Comparison of ENCODE assay signal across 8 cellular contexts in genomic region chr22:38506118-38506962, GRCh38. TPM values are rescaled to one million over a fixed set of nuclear protein-coding genes. Genes with fewer than 3 reads are reported as not detected.
A peak's percentile ranks its signal among the peaks of the same experiment; 100 is the strongest.
DNase-seq lines count a peak whose midpoint lies in the region; ATAC-seq and TF ChIP-seq lines count a peak whose summit lies in the region.

DDX17 (minus strand) TSS chr22:38506311.

- H3K4me3 Mint-ChIP-seq in activated naive CD4-positive, alpha-beta T cell treated with anti-CD3 and anti-CD28 coated beads, Interleukin-2, amount 50 U/mL, for 24 hours: peak within 1 kb of the TSS; percentile 99

- TF ChIP-seq EP300 in suprapubic skin (IDR thresholded peaks at IDR 0.05): no peak

- peak; percentile 69 to 84 for TF ChIP-seq POLR2A in suprapubic skin (IDR thresholded peaks at IDR 0.05)

- H3K27me3 ChIP-seq in GM06990 (replicated peaks; ENCODE audit: control insufficient read depth, insufficient read depth, low read length): no peaks in the 10 kb centered on the region
- H3K27me3 ChIP-seq in suprapubic skin: no peaks in the 10 kb centered on the region

- H3K36me3 Mint-ChIP-seq in activated naive CD4-positive, alpha-beta T cell treated with anti-CD3 and anti-CD28 coated beads, Interleukin-2, amount 50 U/mL, for 24 hours: peaks cover 17% of the 10 kb centered on the region

- H3K27me3 Mint-ChIP-seq in activated naive CD4-positive, alpha-beta T cell treated with anti-CD3 and anti-CD28 coated beads, Interleukin-2, amount 50 U/mL, for 24 hours: no peaks in the 10 kb centered on the region

- peak within 1 kb of the TSS; percentile 100 for H3K27ac Mint-ChIP-seq in activated naive CD4-positive, alpha-beta T cell treated with anti-CD3 and anti-CD28 coated beads, Interleukin-2, amount 50 U/mL, for 24 hours

- H3K4me1 ChIP-seq in suprapubic skin: peaks cover 46% of the 10 kb centered on the region

- H3K4me3 ChIP-seq in GM06990 (replicated peaks; ENCODE audit: low read depth, low read length) (peak within 1 kb of the TSS; percentile 95), suprapubic skin (peak within 1 kb of the TSS; percentile 83)

- peak within 1 kb of the TSS; percentile 99 for H3K27ac ChIP-seq in suprapubic skin

- ATAC-seq in HG02588 (IDR thresholded peaks at IDR 0.05; ENCODE audit: unreplicated experiment) (peak; percentile 78), SK-N-SH treated with all-trans-retinoic acid at 6 μM for 48 hours (peak; percentile 89)

- H3K9me3 Mint-ChIP-seq in activated naive CD4-positive, alpha-beta T cell treated with anti-CD3 and anti-CD28 coated beads, Interleukin-2, amount 50 U/mL, for 24 hours: no peaks in the 10 kb centered on the region

- WGBS in suprapubic skin: under 1% methylated on average over 76 of the region's 83 CpGs

- H3K9me3 ChIP-seq in suprapubic skin: no peaks in the 10 kb centered on the region

- DNase-seq in GM06990 (ENCODE audit: extremely low read depth, insufficient read length) (peak; percentile 90), NCI-H1092 (lab: John Stamatoyannopoulos, UW) (peak; percentile 96), globus pallidus (ENCODE audit: low spot score) (peak; percentile 98), nucleus accumbens (lab: John Stamatoyannopoulos, UW) (peak; percentile 72 to 99 (median 94)), suprapubic skin (ENCODE audit: low spot score in 2 of 2) (peak; percentile 97 to 99)

- TF ChIP-seq CTCF in GM06990 (IDR thresholded peaks at IDR 0.05; ENCODE audit: insufficient read depth, low read length, poor library complexity, severe bottlenecking) (no peak), suprapubic skin (IDR thresholded peaks at IDR 0.05) (no peak)

- H3K4me1 Mint-ChIP-seq in activated naive CD4-positive, alpha-beta T cell treated with anti-CD3 and anti-CD28 coated beads, Interleukin-2, amount 50 U/mL, for 24 hours: peaks cover 51% of the 10 kb centered on the region

- H3K36me3 ChIP-seq in GM06990 (ENCODE audit: control insufficient read depth, insufficient read depth, low read length) (peaks cover 4% of the 10 kb centered on the region), suprapubic skin (peaks cover 10% of the 10 kb centered on the region)

TF ChIP-seq in SK-N-SH treated with all-trans-retinoic acid at 6 μM for 48 hours, 23 proteins besides CTCF, POLR2A, EP300 and RAD21:
- TF ChIP-seq ZNF565 (CRISPR knock-in tag; conservative IDR thresholded peaks at IDR 0.05; ENCODE audit: low read depth) (0 out of 2 replicates have a peak, but pooled peaks have one; percentile 21), ZFP30 (CRISPR knock-in tag; IDR thresholded peaks at IDR 0.05) (no peak), CSDC2 (CRISPR knock-in tag; IDR thresholded peaks at IDR 0.05) (peak; percentile 86; the same call in 1 of the 2 replicates), ZFP3 (CRISPR knock-in tag; IDR thresholded peaks at IDR 0.05) (0 out of 2 replicates have a peak, but pooled peaks have one; percentile 36), ZC3H10 (CRISPR knock-in tag; IDR thresholded peaks at IDR 0.05) (0 out of 2 replicates have a peak, but pooled peaks have one; percentile 13), SNAI2 (CRISPR knock-in tag; IDR thresholded peaks at IDR 0.05) (peak; percentile 78; the same call in 1 of the 2 replicates), TSHZ2 (CRISPR knock-in tag; IDR thresholded peaks at IDR 0.05) (peak; percentile 68), OSR1 (CRISPR knock-in tag; IDR thresholded peaks at IDR 0.05) (no peak)

RNA-seq across cellular contexts. Expression of gene DDX17, which starts in this region (rescaled TPM):
- total RNA-seq in suprapubic skin: 100 to 1,000 TPM; 315 to 696 (median 363) TPM

Comparison
In these comparisons a context has a peak if more than half of its experiments do, and no peak if none do; other contexts are left out.
1. Peak in every context shown above with its lines: DNase-seq, ATAC-seq, H3K4me3 ChIP-seq and H3K27ac ChIP-seq.